Comparison of ENCODE assay signal across 24 cellular contexts in the genomic region with DNA sequence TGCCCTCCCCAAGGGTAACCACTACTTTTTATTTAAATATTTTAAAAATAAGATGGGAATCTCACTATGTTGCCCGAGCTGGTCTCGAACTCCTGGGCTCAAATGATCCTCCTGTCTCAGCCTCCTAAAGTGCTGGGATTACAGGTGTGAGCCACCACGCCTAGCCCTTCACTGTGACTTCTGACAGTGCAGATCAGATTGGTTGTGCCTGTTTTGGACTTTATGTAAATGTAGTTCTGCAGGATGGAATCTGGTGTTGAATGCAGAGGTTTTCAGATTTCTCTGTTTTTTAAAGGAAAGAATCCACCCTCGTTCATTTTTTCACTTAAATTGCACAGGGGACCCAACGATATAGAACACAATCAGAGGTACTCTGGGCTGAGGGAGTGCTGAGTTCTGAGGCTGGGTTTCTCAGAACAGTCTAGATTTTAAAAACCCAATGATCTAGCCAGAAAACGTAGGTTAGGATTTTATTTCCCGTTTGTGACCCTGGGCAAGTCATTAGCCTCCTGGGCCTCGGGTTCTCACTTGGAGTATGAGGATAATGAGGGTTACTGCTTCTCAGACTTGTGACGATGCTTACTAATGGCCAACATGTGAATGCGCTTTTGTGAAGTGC. TPM values are rescaled to one million over a fixed set of nuclear protein-coding genes. Genes with fewer than 3 reads are reported as not detected.
"Had no signal": no experiment of that assay in that cellular context is flagged by ENCODE, and none has a peak within 500 bp of the region (broad histone marks: within the 10 kb centered on the region; RNA-seq: fewer than 3 reads in every experiment).

No MANE protein-coding gene starts in this region.

- ATAC-seq: body of pancreas; left colon; naive thymus-derived CD8-positive, alpha-beta T cell; right lobe of liver; stimulated activated effector memory CD8-positive, alpha-beta T cell treated with anti-CD3 and anti-CD28 coated beads, Interleukin-12 subunit alpha, Interleukin-12 subunit beta, amount 100 ng/mL, for 72 hours had no signal

- DNase-seq: activated CD4-positive, alpha-beta memory T cell treated with anti-CD3 and anti-CD28 coated beads, Interleukin-2, amount 10 ng/mL, durations not matched to agents 7 days and 5 days; activated CD4-positive, alpha-beta T cell treated with anti-CD3 and anti-CD28 coated beads for 48 hours; activated CD4-positive, CD25-positive, alpha-beta regulatory T cell; activated naive CD8-positive, alpha-beta T cell treated with anti-CD3 and anti-CD28 coated beads for 36 hours; amniotic stem cell; body of pancreas; central memory CD4-positive, alpha-beta T cell; erythroblast; left colon; right lobe of liver; SK-N-SH; stimulated activated CD4-positive, alpha-beta T cell treated with anti-CD3 and anti-CD28 coated beads, Interleukin-4, amount 100 ng/mL, for 24 hours; stomach; T1000 had no signal

- H3K36me3 ChIP-seq: ovary, right lobe of liver had no signal

- H3K4me3 ChIP-seq: body of pancreas, hepatocyte, lower lobe of right lung, ovary, right lobe of liver, stomach, thoracic aorta had no signal

- H3K36me3 Mint-ChIP-seq: naive thymus-derived CD8-positive, alpha-beta T cell had no signal

- H3K27ac Mint-ChIP-seq: activated CD4-positive, alpha-beta memory T cell treated with anti-CD3 and anti-CD28 coated beads, Interleukin-2, amount 10 ng/mL, durations not matched to agents 7 days and 5 days; activated naive CD8-positive, alpha-beta T cell treated with anti-CD3 and anti-CD28 coated beads for 36 hours; activated T-helper 1 cell treated with anti-CD3 and anti-CD28 coated beads, Interleukin-12 subunit alpha, Interleukin-12 subunit beta, Interleukin-2, Interleukin-4 antibody, amounts not matched to agents 30 ng/mL and 10 ng/mL and 1 ng/mL, durations not matched to agents 14 hours and 24 hours and 36 hours; stimulated activated effector memory CD8-positive, alpha-beta T cell treated with anti-CD3 and anti-CD28 coated beads, Interleukin-12 subunit alpha, Interleukin-12 subunit beta, amount 100 ng/mL, for 72 hours had no signal

- H3K4me2 ChIP-seq: hepatocyte, SK-N-SH had no signal

- H3K27me3 Mint-ChIP-seq: activated CD4-positive, alpha-beta memory T cell treated with anti-CD3 and anti-CD28 coated beads, Interleukin-2, amount 10 ng/mL, durations not matched to agents 7 days and 5 days; activated naive CD8-positive, alpha-beta T cell treated with anti-CD3 and anti-CD28 coated beads for 36 hours; naive thymus-derived CD8-positive, alpha-beta T cell had no signal

- H3K9me3 Mint-ChIP-seq: activated CD4-positive, alpha-beta memory T cell treated with anti-CD3 and anti-CD28 coated beads, Interleukin-2, amount 10 ng/mL, durations not matched to agents 7 days and 5 days; activated naive CD8-positive, alpha-beta T cell treated with anti-CD3 and anti-CD28 coated beads for 36 hours; activated T-helper 1 cell treated with anti-CD3 and anti-CD28 coated beads, Interleukin-12 subunit alpha, Interleukin-12 subunit beta, Interleukin-2, Interleukin-4 antibody, amounts not matched to agents 30 ng/mL and 10 ng/mL and 1 ng/mL, durations not matched to agents 14 hours and 24 hours and 36 hours; naive thymus-derived CD8-positive, alpha-beta T cell; stimulated activated effector memory CD8-positive, alpha-beta T cell treated with anti-CD3 and anti-CD28 coated beads, Interleukin-12 subunit alpha, Interleukin-12 subunit beta, amount 100 ng/mL, for 72 hours had no signal

- H3K9me3 ChIP-seq: body of pancreas, lower lobe of right lung, ovary, right lobe of liver, SK-N-SH, stomach, thoracic aorta had no signal

- H3K27ac ChIP-seq: body of pancreas, hepatocyte, lower lobe of right lung, ovary, right lobe of liver, thoracic aorta had no signal

- H3K4me1 ChIP-seq: right lobe of liver had no signal

- H3K9ac ChIP-seq: SK-N-SH had no signal

- H3K27me3 ChIP-seq: body of pancreas, hepatocyte, ovary, right lobe of liver, stomach had no signal

- FAIRE-seq: endometrium, islet of Langerhans had no signal

- H3K4me3 Mint-ChIP-seq: activated CD4-positive, alpha-beta memory T cell treated with anti-CD3 and anti-CD28 coated beads, Interleukin-2, amount 10 ng/mL, durations not matched to agents 7 days and 5 days; activated naive CD8-positive, alpha-beta T cell treated with anti-CD3 and anti-CD28 coated beads for 36 hours; activated T-helper 1 cell treated with anti-CD3 and anti-CD28 coated beads, Interleukin-12 subunit alpha, Interleukin-12 subunit beta, Interleukin-2, Interleukin-4 antibody, amounts not matched to agents 30 ng/mL and 10 ng/mL and 1 ng/mL, durations not matched to agents 14 hours and 24 hours and 36 hours; naive thymus-derived CD8-positive, alpha-beta T cell; stimulated activated effector memory CD8-positive, alpha-beta T cell treated with anti-CD3 and anti-CD28 coated beads, Interleukin-12 subunit alpha, Interleukin-12 subunit beta, amount 100 ng/mL, for 72 hours had no signal

RNA-seq across cellular contexts. Expression of gene SMIM41, which starts 21.4 kb away (rescaled TPM):
- total RNA-seq: activated CD4-positive, alpha-beta memory T cell treated with anti-CD3 and anti-CD28 coated beads, Interleukin-2, amount 10 ng/mL, durations not matched to agents 7 days and 5 days; activated naive CD8-positive, alpha-beta T cell treated with anti-CD3 and anti-CD28 coated beads for 36 hours; activated T-helper 1 cell treated with anti-CD3 and anti-CD28 coated beads, Interleukin-12 subunit alpha, Interleukin-12 subunit beta, Interleukin-2, Interleukin-4 antibody, amounts not matched to agents 30 ng/mL and 10 ng/mL and 1 ng/mL, durations not matched to agents 14 hours and 24 hours and 36 hours; glomerular endothelial cell; hepatocyte; naive thymus-derived CD8-positive, alpha-beta T cell; right lobe of liver had no signal
- polyA plus RNA-seq: hepatocyte; naive thymus-derived CD8-positive, alpha-beta T cell; SK-N-SH had no signal
